In genomic region chr1:178532392-178532791, GRCh38 we compare ENCODE assay signal across 8 cellular contexts. TPM values are rescaled to one million over a fixed set of nuclear protein-coding genes. Genes with fewer than 3 reads are reported as not detected.
A peak's percentile ranks its signal among the peaks of the same experiment; 100 is the strongest.
DNase-seq lines count a peak whose midpoint lies in the region; ATAC-seq and TF ChIP-seq lines count a peak whose summit lies in the region.

No MANE protein-coding gene starts in this region.

- H3K9me3 Mint-ChIP-seq in HFFc6 (no peaks in the 10 kb centered on the region), T-cell (no peaks in the 10 kb centered on the region)

- no peaks in the 10 kb centered on the region for H3K27me3 ChIP-seq in right atrium auricular region

- POLR2A ChIA-PET in T-cell (lab: Charles Lee) = no interaction called here

- TF ChIP-seq CTCF in HFFc6 (IDR thresholded peaks at IDR 0.05) (peak; percentile 98), right atrium auricular region (IDR thresholded peaks at IDR 0.05) (peak; percentile 86 to 92)

- H3K36me3 ChIP-seq in right atrium auricular region = no peaks in the 10 kb centered on the region

- H3K27ac Mint-ChIP-seq in HFFc6 (no peak overlapping the region), T-cell (no peak overlapping the region)

- H3K27ac ChIP-seq in right atrium auricular region = peak overlapping the region in 1 of 2 donors; percentile 19

- peaks cover 2% of the 10 kb centered on the region for H3K27me3 Mint-ChIP-seq in HFFc6 (ENCODE audit: insufficient read depth)
- H3K27me3 Mint-ChIP-seq in T-cell = peaks cover 0 to 2% of the 10 kb centered on the region in 2 donors

- DNase-seq in GM03348 (ENCODE audit: low spot score) = peak; percentile 90
- peak; percentile 54 for DNase-seq in HFFc6
- peak; percentile 70 to 94 (median 87) for DNase-seq in NCI-H1417 (lab: John Stamatoyannopoulos, UW)
- peak in 33 of 34 experiments; percentile 36 to 76 (median 60) for DNase-seq in T-cell
- DNase-seq in amniotic epithelial cell (ENCODE audit: low read depth) = peak; percentile 64
- DNase-seq in right atrium auricular region (ENCODE audit: low spot score) = peak; percentile 93
- peak; percentile 76 for DNase-seq in putamen (ENCODE audit: low spot score)

- no peaks in the 10 kb centered on the region for H3K9me3 ChIP-seq in right atrium auricular region

- H3K4me1 Mint-ChIP-seq in HFFc6 (ENCODE audit: low read depth) = peaks cover 46% of the 10 kb centered on the region
- peaks cover 0 to 4% (median 3%) of the 10 kb centered on the region in 3 donors for H3K4me1 Mint-ChIP-seq in T-cell

- H3K36me3 Mint-ChIP-seq in HFFc6 (ENCODE audit: low read depth) (no peaks in the 10 kb centered on the region), T-cell (no peaks in the 10 kb centered on the region)

- H3K4me3 ChIP-seq in right atrium auricular region = no peak overlapping the region

- CTCF ChIA-PET in T-cell (lab: Charles Lee) = interaction anchor here (0.7 to 4.3 kb wide), 4 partner anchors 9 to 471 kb away, joined by 3 to 21 read pairs (median 6); no protein-coding TSS in a partner anchor

- ATAC-seq in T-cell (replicated peaks in 1 of 4) = peak; percentile 73 to 80 (median 75)
- ATAC-seq in GM18519 (IDR thresholded peaks at IDR 0.05; ENCODE audit: low FRiP score, unreplicated experiment) = no peak

- H3K4me3 Mint-ChIP-seq in HFFc6 = no peak overlapping the region
- H3K4me3 Mint-ChIP-seq in T-cell = no peak overlapping the region

- H3K4me1 ChIP-seq in right atrium auricular region = peaks cover 0 to 25% of the 10 kb centered on the region in 2 donors

RNA-seq across cellular contexts. Expression of gene TEX35, which starts 19.5 kb away (rescaled TPM):
- under 1 TPM in 1 of 6 experiments, not detected in 5; 0.10 TPM for total RNA-seq in HFFc6 (2021; fragmentation: NEBNext Ultra II Directional; extraction: Animal tissue kit (Norgen Biotek cat#: 25700))
- total RNA-seq in T-cell (not detected), right atrium auricular region (under 1 TPM in 1 of 2 donors, not detected in 1; 0.33 TPM)

RNA-seq across cellular contexts. Expression of gene CLEC20A, which starts 35.6 kb away (rescaled TPM):
- not detected for total RNA-seq in HFFc6 (2021; fragmentation: NEBNext Ultra II Directional; extraction: Animal tissue kit (Norgen Biotek cat#: 25700))
- total RNA-seq in T-cell (not detected), right atrium auricular region (under 1 TPM in 1 of 2 donors, not detected in 1; 0.48 TPM)
